ENCODE assay signal across 12 cellular contexts in the genomic region with DNA sequence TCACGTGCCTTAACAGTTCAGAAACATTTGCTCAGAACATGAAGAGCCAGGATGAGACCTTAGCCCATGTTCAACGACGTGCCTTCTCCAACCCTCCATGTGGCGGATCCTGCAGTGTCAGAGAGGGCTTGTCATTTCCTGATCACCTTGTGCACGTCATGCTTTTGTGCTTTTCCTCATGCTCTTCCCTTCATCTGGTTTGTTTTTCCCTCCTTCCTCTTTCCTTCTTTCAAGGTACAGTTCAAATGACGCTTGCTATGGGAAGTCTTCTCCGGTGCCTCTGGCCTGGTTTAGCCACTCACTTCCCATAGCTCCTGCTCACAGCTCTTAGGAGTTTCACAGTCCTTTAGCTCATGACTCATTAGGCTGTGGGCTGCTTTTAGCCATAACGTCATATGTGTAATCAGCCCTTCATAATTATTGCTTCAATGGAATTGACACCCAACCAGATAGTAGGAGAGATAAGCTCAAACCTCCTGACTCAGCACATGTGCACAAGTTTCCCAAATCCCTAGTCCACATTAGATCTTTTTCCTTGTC.
DNase-seq lines count a peak whose midpoint lies in the region; ATAC-seq, FAIRE-seq and TF ChIP-seq lines count a peak whose summit lies in the region.
"Had no signal": no experiment of that assay in that cellular context is flagged by ENCODE, and none has a peak within 500 bp of the region (broad histone marks: within the 10 kb centered on the region; RNA-seq: fewer than 3 reads in every experiment).

No MANE protein-coding gene starts in this region.

- no peaks in the 10 kb centered on the region for H3K36me3 Mint-ChIP-seq in astrocyte (ENCODE audit: low read depth, unreplicated experiment)

- H3K27me3 ChIP-seq in astrocyte (ENCODE audit: insufficient read depth, low read length), result no peaks in the 10 kb centered on the region

- no peaks in the 10 kb centered on the region for H3K79me2 ChIP-seq in astrocyte (ENCODE audit: insufficient read depth, low read length)

- H3K4me2 ChIP-seq in astrocyte (ENCODE audit: low read length), result peak overlapping the region; percentile 35

- H4K20me1 ChIP-seq in astrocyte (ENCODE audit: insufficient read depth, low read length), result no peaks in the 10 kb centered on the region

- H3K4me1 ChIP-seq in astrocyte (ENCODE audit: insufficient read depth, low read length), result peaks cover 24% of the 10 kb centered on the region

- H2AFZ ChIP-seq in astrocyte (ENCODE audit: low read depth, low read length), result peak overlapping the region; percentile 54

- no peaks in the 10 kb centered on the region for H3K9me3 ChIP-seq in astrocyte (ENCODE audit: insufficient read depth, low read depth, low read length)

- no peak for ATAC-seq in HG03045 (IDR thresholded peaks at IDR 0.05; ENCODE audit: unreplicated experiment)
- no peak for ATAC-seq in GM21786 (IDR thresholded peaks at IDR 0.05; ENCODE audit: unreplicated experiment)
- no peak for ATAC-seq in HG03439 (IDR thresholded peaks at IDR 0.05; ENCODE audit: unreplicated experiment)

- peak overlapping the region; percentile 7 for H3K27ac Mint-ChIP-seq in astrocyte (ENCODE audit: unreplicated experiment)
- H3K27ac Mint-ChIP-seq: activated CD4-positive, alpha-beta T cell treated with anti-CD3 and anti-CD28 coated beads, Interleukin-2, amount 10 ng/mL, durations not matched to agents 7 days and 5 days; stimulated activated naive CD8-positive, alpha-beta T cell treated with anti-CD3 and anti-CD28 coated beads, Interleukin-15, Interleukin-2, amounts not matched to agents 100 ng/mL and 50 ng/mL, for 24 hours had no signal

- peak; percentile 93 for DNase-seq in DMS53 (lab: John Stamatoyannopoulos, UW)
- DNase-seq in LHCN-M2 (ENCODE audit: low read depth), result peak; percentile 53
- DNase-seq in astrocyte (ENCODE audit: low read depth), result peak; percentile 95
- peak; percentile 80 for DNase-seq in kidney tubule cell (ENCODE audit: low spot score)
- DNase-seq in T1000 (lab: John Stamatoyannopoulos, UW), result no peak
- DNase-seq: activated CD4-positive, alpha-beta T cell treated with anti-CD3 and anti-CD28 coated beads, Interleukin-2, amount 10 ng/mL, durations not matched to agents 7 days and 5 days; NCI-H82 had no signal

- H3K36me3 ChIP-seq in astrocyte (ENCODE audit: insufficient read depth, low read length), result no peaks in the 10 kb centered on the region

- H3K4me1 Mint-ChIP-seq in astrocyte (ENCODE audit: low read depth, unreplicated experiment), result peaks cover 17% of the 10 kb centered on the region

- TF ChIP-seq CTCF in astrocyte (IDR thresholded peaks at IDR 0.05; ENCODE audit: insufficient read depth, low read depth, low read length), result no peak

- no peaks in the 10 kb centered on the region for H3K9me3 Mint-ChIP-seq in astrocyte (ENCODE audit: unreplicated experiment)
- H3K9me3 Mint-ChIP-seq: activated CD4-positive, alpha-beta T cell treated with anti-CD3 and anti-CD28 coated beads, Interleukin-2, amount 10 ng/mL, durations not matched to agents 7 days and 5 days; stimulated activated naive CD8-positive, alpha-beta T cell treated with anti-CD3 and anti-CD28 coated beads, Interleukin-15, Interleukin-2, amounts not matched to agents 100 ng/mL and 50 ng/mL, for 24 hours had no signal

- no peaks in the 10 kb centered on the region for H3K27me3 Mint-ChIP-seq in astrocyte (ENCODE audit: low read depth, unreplicated experiment)
- H3K27me3 Mint-ChIP-seq: activated CD4-positive, alpha-beta T cell treated with anti-CD3 and anti-CD28 coated beads, Interleukin-2, amount 10 ng/mL, durations not matched to agents 7 days and 5 days had no signal

- no peak overlapping the region for H3K27ac ChIP-seq in astrocyte (ENCODE audit: low read depth, low read length)
- H3K27ac ChIP-seq: HL-60 had no signal

- no peak overlapping the region for H3K9ac ChIP-seq in astrocyte (ENCODE audit: low read length)

- H3K4me3 ChIP-seq in astrocyte (ENCODE audit: insufficient read depth, low read depth, low read length), result no peak overlapping the region

- no peak for FAIRE-seq in astrocyte (lab: Jason Lieb, UNC)

- H3K4me3 Mint-ChIP-seq in astrocyte (ENCODE audit: unreplicated experiment), result no peak overlapping the region
- H3K4me3 Mint-ChIP-seq: activated CD4-positive, alpha-beta T cell treated with anti-CD3 and anti-CD28 coated beads, Interleukin-2, amount 10 ng/mL, durations not matched to agents 7 days and 5 days; stimulated activated naive CD8-positive, alpha-beta T cell treated with anti-CD3 and anti-CD28 coated beads, Interleukin-15, Interleukin-2, amounts not matched to agents 100 ng/mL and 50 ng/mL, for 24 hours had no signal
